ENCODE assay signal across 1 cellular context in genomic region chr22:37244114-37244921, GRCh38.
TF ChIP-seq lines count a peak whose summit lies in the region.

RAC2 (minus strand) TSS chr22:37244269; CDS start chr22:37244148, 121 bp downstream.

TF ChIP-seq in GM12878, 131 proteins besides CTCF, POLR2A, EP300 and RAD21 (continued from another document):
- TF ChIP-seq CUX1 (IDR thresholded peaks at IDR 0.05; ENCODE audit: insufficient replicate concordance, low read depth, low read length) (no peak), RFX5 (IDR thresholded peaks at IDR 0.05; ENCODE audit: low read depth, low read length) (no peak), FOXM1 (IDR thresholded peaks at IDR 0.05; ENCODE audit: low read depth, low read length) (no peak), STAT3 (IDR thresholded peaks at IDR 0.05; ENCODE audit: low read depth, low read length) (no peak), BCL3 (IDR thresholded peaks at IDR 0.05; ENCODE audit: borderline replicate concordance, insufficient read depth, low read depth, low read length, poor library complexity, severe bottlenecking) (no peak), MAX (IDR thresholded peaks at IDR 0.05; ENCODE audit: low read depth, low read length) (no peak; the same call in 1 of the 2 replicates), SP1 (IDR thresholded peaks at IDR 0.05; ENCODE audit: low read depth, low read length) (no peak), SIN3A (IDR thresholded peaks at IDR 0.05; ENCODE audit: low read depth, low read length) (no peak; the same call in 1 of the 2 replicates), MXI1 (IDR thresholded peaks at IDR 0.05; ENCODE audit: low read depth, low read length) (peak; percentile 78), KAT2A (conservative IDR thresholded peaks at IDR 0.05; ENCODE audit: control insufficient read depth, low read depth, low read length) (no peak), NR2C1 (IDR thresholded peaks at IDR 0.05) (no peak), WRNIP1 (IDR thresholded peaks at IDR 0.05; ENCODE audit: borderline replicate concordance, low read depth, low read length) (no peak), E2F4 (IDR thresholded peaks at IDR 0.05; ENCODE audit: low read depth, low read length) (no peak), SREBF2 (IDR thresholded peaks at IDR 0.05; ENCODE audit: low read length) (no peak), NBN (IDR thresholded peaks at IDR 0.05) (peak; percentile 86; the same call in 1 of the 2 replicates), POLR2AphosphoS2 (IDR thresholded peaks at IDR 0.05; ENCODE audit: low read depth, low read length) (peak; percentile 39; the same call in 1 of the 2 replicates), DPF2 (IDR thresholded peaks at IDR 0.05) (0 out of 2 replicates have a peak, but pooled peaks have one; percentile 44), CEBPZ (IDR thresholded peaks at IDR 0.05; ENCODE audit: low read depth, low read length) (no peak), CEBPB (IDR thresholded peaks at IDR 0.05; ENCODE audit: borderline replicate concordance in 1 of 2, low read depth in 2 of 2, low read length in 2 of 2) (no peak), CBFB (IDR thresholded peaks at IDR 0.05; ENCODE audit: low read depth) (0 out of 2 replicates have a peak, but pooled peaks have one; percentile 44), USF2 (IDR thresholded peaks at IDR 0.05; ENCODE audit: borderline replicate concordance, low read depth, low read length) (no peak), MLLT1 (IDR thresholded peaks at IDR 0.05) (peak; percentile 95), ZBTB11 (CRISPR knock-in tag; IDR thresholded peaks at IDR 0.05) (no peak), BCL11A (IDR thresholded peaks at IDR 0.05; ENCODE audit: low read depth, low read length) (no peak)
